ENCODE assay signal across 22 cellular contexts in the genomic region with DNA sequence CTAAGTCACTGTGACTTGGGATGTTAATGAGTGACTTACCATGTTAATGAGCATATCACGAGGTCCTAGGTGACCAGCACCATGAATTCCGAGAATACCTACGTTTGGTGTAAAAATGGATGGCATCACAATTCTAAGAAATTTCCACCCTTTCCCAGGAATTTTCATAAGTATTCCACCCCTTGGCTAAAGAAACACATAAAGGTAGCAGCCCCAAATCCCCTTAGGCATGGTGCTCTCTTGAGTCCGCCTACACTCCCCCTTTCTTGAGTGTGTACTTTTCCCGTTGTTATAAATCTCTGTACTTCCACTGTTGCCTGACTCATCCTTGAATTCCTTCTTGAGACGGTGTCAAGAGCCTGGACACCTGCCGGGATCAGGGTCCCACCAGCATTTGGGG.
A peak's percentile ranks its signal among the peaks of the same experiment; 100 is the strongest.
DNase-seq lines count a peak whose midpoint lies in the region; ATAC-seq, FAIRE-seq and TF ChIP-seq lines count a peak whose summit lies in the region.
"Had no signal": no experiment of that assay in that cellular context is flagged by ENCODE, and none has a peak within 500 bp of the region (broad histone marks: within the 10 kb centered on the region; RNA-seq: fewer than 3 reads in every experiment).

No MANE protein-coding gene starts in this region.

- no peaks in the 10 kb centered on the region for H3K9me1 ChIP-seq in K562 (ENCODE audit: control insufficient read depth, insufficient read depth, low read length)

- no peak overlapping the region for H3K4me2 ChIP-seq in K562 (ENCODE audit: insufficient read depth, low read length)
- H3K4me2 ChIP-seq: BLaER1 had no signal

- H3K4me1 ChIP-seq in K562 (replicated peaks in 1 of 2; ENCODE audit: control insufficient read depth in 2 of 2, insufficient read depth in 2 of 2, low read length in 2 of 2) (no peaks in the 10 kb centered on the region), neutrophil (ENCODE audit: control insufficient read depth in 1 of 2, insufficient read depth in 1 of 2, low read depth in 1 of 2, low read length in 1 of 2) (peaks cover 7 to 43% of the 10 kb centered on the region in 2 experiments), heart left ventricle (no peaks in the 10 kb centered on the region)
- H3K4me1 ChIP-seq: BE2C had no signal

- no peak for FAIRE-seq in K562 (lab: Jason Lieb, UNC)
- FAIRE-seq: A204.1, D721Med, G401.6, GM12891, GM19239 had no signal

- H3K36me3 ChIP-seq in K562 (ENCODE audit: control insufficient read depth, insufficient read depth, low read length), result no peaks in the 10 kb centered on the region
- no peaks in the 10 kb centered on the region for H3K36me3 ChIP-seq in neutrophil
- H3K36me3 ChIP-seq in heart left ventricle, result no peaks in the 10 kb centered on the region
- H3K36me3 ChIP-seq: BE2C, BLaER1 had no signal

- TF ChIP-seq CTCF in K562 (IDR thresholded peaks at IDR 0.05 in 2 of 3, conservative IDR thresholded peaks at IDR 0.05 in 1 of 3; ENCODE audit: insufficient read depth in 2 of 3, low read depth in 1 of 3, low read length in 3 of 3), result no peak
- no peak for TF ChIP-seq CTCF in neutrophil (IDR thresholded peaks at IDR 0.05)
- TF ChIP-seq CTCF in heart left ventricle (IDR thresholded peaks at IDR 0.05), result no peak

- H3K27me3 ChIP-seq in K562 (ENCODE audit: control insufficient read depth in 2 of 2, insufficient read depth in 2 of 2, low read length in 2 of 2), result peaks cover 0 to 12% of the 10 kb centered on the region in 2 experiments; a peak in 2 of 5 replicates
- no peaks in the 10 kb centered on the region for H3K27me3 ChIP-seq in neutrophil
- no peaks in the 10 kb centered on the region for H3K27me3 ChIP-seq in heart left ventricle
- H3K27me3 ChIP-seq: BE2C, BLaER1 had no signal

- no peak overlapping the region for H3K9ac ChIP-seq in K562 (ENCODE audit: insufficient read depth in 1 of 2, low read depth in 2 of 2, low read length in 2 of 2)
- H3K9ac ChIP-seq: BLaER1 had no signal

- TF ChIP-seq RAD21 in K562 (CRISPR knock-in tag; conservative IDR thresholded peaks at IDR 0.05 in 1 of 2, IDR thresholded peaks at IDR 0.05 in 1 of 2), result no peak

- H3K27ac ChIP-seq in K562 (ENCODE audit: extremely low read depth, low read depth, low read length) (no peak overlapping the region), neutrophil (peak overlapping the region; percentile 95), heart left ventricle (no peak overlapping the region)
- H3K27ac ChIP-seq: BLaER1 had no signal

- H2AFZ ChIP-seq in K562 (ENCODE audit: low read depth, low read length), result no peak overlapping the region

- DNase-seq in Caki2 (ENCODE audit: low read depth) (peak; percentile 89), K562 (ENCODE audit: extremely low read depth in 1 of 4, low spot score in 3 of 4) (no peak), heart left ventricle (no peak), HuH-7 (ENCODE audit: low spot score) (no peak)
- DNase-seq: 8988T; ACHN; BE2C; Calu3; CD4-positive, alpha-beta memory T cell; CD4-positive, CD25-positive, alpha-beta regulatory T cell; CD8-positive, alpha-beta memory T cell; COR-L47; DMS79 treated with DMSO at 0.1 percent for 48 hours; GF-D8 had no signal

- H3K4me3 ChIP-seq in K562 (no peak overlapping the region), neutrophil (ENCODE audit: low read depth in 1 of 2, low read length in 1 of 2) (no peak overlapping the region), heart left ventricle (no peak overlapping the region)
- H3K4me3 ChIP-seq: BLaER1 had no signal

- ATAC-seq in K562 (no peak), HG03354 (IDR thresholded peaks at IDR 0.05; ENCODE audit: poor library complexity, severe bottlenecking, unreplicated experiment) (no peak), heart left ventricle (no peak)

- WGBS in K562 (ENCODE audit: insufficient coverage, low coverage, missing lambda C conversion rate), result 3% methylated on average over 7 of the region's 7 CpGs
- 71 to 80% (median 77%) methylated on average over 7 of the region's 7 CpGs for WGBS in heart left ventricle, 4 donors

- BruUV-seq in K562 (replicated peaks; lab: Mats Ljungman, UMichigan), result no TSS peak

- TF ChIP-seq EP300 in K562 (IDR thresholded peaks at IDR 0.05; ENCODE audit: low read length), result no peak

- H4K20me1 ChIP-seq in K562 (replicated peaks; ENCODE audit: control insufficient read depth, insufficient read depth, low read length), result no peaks in the 10 kb centered on the region
- H4K20me1 ChIP-seq: BLaER1 had no signal

- H3K9me3 ChIP-seq in K562 (replicated peaks; ENCODE audit: control insufficient read depth, insufficient read depth, low read depth, low read length), result no peaks in the 10 kb centered on the region
- no peaks in the 10 kb centered on the region for H3K9me3 ChIP-seq in neutrophil
- H3K9me3 ChIP-seq in heart left ventricle, result no peaks in the 10 kb centered on the region
- H3K9me3 ChIP-seq: BE2C, BLaER1 had no signal

- TF ChIP-seq POLR2A in K562 (conservative IDR thresholded peaks at IDR 0.05) (no peak), heart left ventricle (IDR thresholded peaks at IDR 0.05) (no peak)

- CTCF ChIA-PET in K562 (lab: Yijun Ruan, JAX; ENCODE audit: low intra/inter-chr PET ratio), result no interaction called here

- no peaks in the 10 kb centered on the region for H3K79me2 ChIP-seq in K562 (ENCODE audit: control insufficient read depth, insufficient read depth, low read length)

- POLR2A ChIA-PET in K562 (lab: Yijun Ruan, JAX), result no interaction called here

- in situ Hi-C loops in Caki2 (cut with HindIII; ENCODE audit: low pct_unique_long_range_greater_than_20kb, low sequenced_read_pairs), result no loop called here
- in situ Hi-C loops in K562 (cut with MboI), result no loop called here

- intact Hi-C loops in K562 (cut with micrococcal nuclease) (no loop called here), heart left ventricle (cut with DNase I) (no loop called here)

TF ChIP-seq in K562, 482 proteins besides CTCF, POLR2A, EP300 and RAD21:
- TF ChIP-seq RBM15 (IDR thresholded peaks at IDR 0.05; ENCODE audit: insufficient read depth, low read length), result no peak
- TF ChIP-seq, protein P1, sequence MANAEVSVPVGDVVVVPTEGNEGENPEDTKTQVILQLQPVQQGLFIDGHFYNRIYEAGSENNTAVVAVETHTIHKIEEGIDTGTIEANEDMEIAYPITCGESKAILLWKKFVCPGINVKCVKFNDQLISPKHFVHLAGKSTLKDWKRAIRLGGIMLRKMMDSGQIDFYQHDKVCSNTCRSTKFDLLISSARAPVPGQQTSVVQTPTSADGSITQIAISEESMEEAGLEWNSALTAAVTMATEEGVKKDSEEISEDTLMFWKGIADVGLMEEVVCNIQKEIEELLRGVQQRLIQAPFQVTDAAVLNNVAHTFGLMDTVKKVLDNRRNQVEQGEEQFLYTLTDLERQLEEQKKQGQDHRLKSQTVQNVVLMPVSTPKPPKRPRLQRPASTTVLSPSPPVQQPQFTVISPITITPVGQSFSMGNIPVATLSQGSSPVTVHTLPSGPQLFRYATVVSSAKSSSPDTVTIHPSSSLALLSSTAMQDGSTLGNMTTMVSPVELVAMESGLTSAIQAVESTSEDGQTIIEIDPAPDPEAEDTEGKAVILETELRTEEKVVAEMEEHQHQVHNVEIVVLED (CRISPR knock-in tag; IDR thresholded peaks at IDR 0.05), result no peak
- TF ChIP-seq HINFP (tag; conservative IDR thresholded peaks at IDR 0.05; ENCODE audit: low read depth), result peak; percentile 53; the same call in 1 of the 2 replicates
